10 cellular contexts compared by ENCODE assay signal in genomic region chr22:20247010-20247505, GRCh38. TPM values are rescaled to one million over a fixed set of nuclear protein-coding genes. Genes with fewer than 3 reads are reported as not detected.
A peak's percentile ranks its signal among the peaks of the same experiment; 100 is the strongest.
DNase-seq lines count a peak whose midpoint lies in the region; ATAC-seq lines count a peak whose summit lies in the region.
"Had no signal": no experiment of that assay in that cellular context is flagged by ENCODE, and none has a peak within 500 bp of the region (broad histone marks: within the 10 kb centered on the region; RNA-seq: fewer than 3 reads in every experiment).

No MANE protein-coding gene starts in this region.

- H3K36me3 ChIP-seq in Karpas-422 (ENCODE audit: insufficient read depth, low read length) = no peaks in the 10 kb centered on the region
- H3K36me3 ChIP-seq: upper lobe of left lung had no signal

- no peak overlapping the region for H3K27ac Mint-ChIP-seq in stimulated activated memory B cell treated with anti-CD40 and anti-IgM and Interleukin-4, amounts not matched to agents 10 μg/mL and 1 μg/mL and 100 μg/mL, for 72 hours

- no peaks in the 10 kb centered on the region for H3K36me3 Mint-ChIP-seq in stimulated activated memory B cell treated with anti-CD40 and anti-IgM and Interleukin-4, amounts not matched to agents 10 μg/mL and 1 μg/mL and 100 μg/mL, for 72 hours

- no peaks in the 10 kb centered on the region for H3K9me3 Mint-ChIP-seq in stimulated activated memory B cell treated with anti-CD40 and anti-IgM and Interleukin-4, amounts not matched to agents 10 μg/mL and 1 μg/mL and 100 μg/mL, for 72 hours
- H3K9me3 Mint-ChIP-seq: activated T-cell treated with anti-CD3 and anti-CD28 coated beads, Interleukin-2, amount 50 U/mL, for 4 hours had no signal

- H3K9me3 ChIP-seq in Karpas-422 (ENCODE audit: low read length) = no peaks in the 10 kb centered on the region
- H3K9me3 ChIP-seq: upper lobe of left lung had no signal

- no peaks in the 10 kb centered on the region for H4K20me1 ChIP-seq in Karpas-422 (ENCODE audit: insufficient read depth, low read depth, low read length)

- H3K79me2 ChIP-seq in Karpas-422 (ENCODE audit: low read length) = no peaks in the 10 kb centered on the region

- peaks cover 33% of the 10 kb centered on the region for H3K4me1 Mint-ChIP-seq in stimulated activated memory B cell treated with anti-CD40 and anti-IgM and Interleukin-4, amounts not matched to agents 10 μg/mL and 1 μg/mL and 100 μg/mL, for 72 hours

- H3K4me1 ChIP-seq in Karpas-422 (ENCODE audit: low read length) = peaks cover 50% of the 10 kb centered on the region

- peak overlapping the region; percentile 65 for H3K9ac ChIP-seq in Karpas-422 (ENCODE audit: low read length)

- peak overlapping the region; percentile 60 for H3K4me2 ChIP-seq in Karpas-422 (ENCODE audit: low read depth, low read length, poor library complexity, severe bottlenecking)

- peak; percentile 64 for DNase-seq in NCI-H82 (lab: John Stamatoyannopoulos, UW)
- DNase-seq in NCI-H82 treated with DMSO at 0.1 percent for 48 hours (lab: John Stamatoyannopoulos, UW; ENCODE audit: unreplicated experiment) = no peak
- DNase-seq in Karpas-422 = peak; percentile 56
- DNase-seq in dedifferentiated amniotic fluid mesenchymal stem cell (ENCODE audit: extremely low spot score) = peak; percentile 19
- no peak for DNase-seq in NCI-H748 (lab: John Stamatoyannopoulos, UW; ENCODE audit: unreplicated experiment)
- no peak for DNase-seq in NCI-H2171 treated with DMSO at 0.1 percent for 48 hours (lab: John Stamatoyannopoulos, UW)
- DNase-seq in GM03348 (ENCODE audit: low spot score) = no peak
- DNase-seq: activated T-cell treated with anti-CD3 and anti-CD28 coated beads, Interleukin-2, amount 50 U/mL, for 4 hours had no signal

- peaks cover 45% of the 10 kb centered on the region for H3K27me3 Mint-ChIP-seq in stimulated activated memory B cell treated with anti-CD40 and anti-IgM and Interleukin-4, amounts not matched to agents 10 μg/mL and 1 μg/mL and 100 μg/mL, for 72 hours

- H3K27ac ChIP-seq in Karpas-422 (ENCODE audit: low read length) = no peak overlapping the region
- H3K27ac ChIP-seq: upper lobe of left lung had no signal

- H3K27me3 ChIP-seq in Karpas-422 (ENCODE audit: low read length) = no peaks in the 10 kb centered on the region; the same call in 1 of the 2 replicates
- H3K27me3 ChIP-seq: upper lobe of left lung had no signal

- H3K4me3 Mint-ChIP-seq in stimulated activated memory B cell treated with anti-CD40 and anti-IgM and Interleukin-4, amounts not matched to agents 10 μg/mL and 1 μg/mL and 100 μg/mL, for 72 hours = no peak overlapping the region
- H3K4me3 Mint-ChIP-seq: activated T-cell treated with anti-CD3 and anti-CD28 coated beads, Interleukin-2, amount 50 U/mL, for 4 hours had no signal

- no peak overlapping the region for H2AFZ ChIP-seq in Karpas-422 (ENCODE audit: low read length)

- H3K4me3 ChIP-seq in Karpas-422 (ENCODE audit: low read length) = peak overlapping the region; percentile 51; the same call in 1 of the 2 replicates
- H3K4me3 ChIP-seq: upper lobe of left lung had no signal

- peak; percentile 58 for ATAC-seq in stimulated activated memory B cell treated with anti-CD40 and anti-IgM and Interleukin-4, amounts not matched to agents 10 μg/mL and 1 μg/mL and 100 μg/mL, for 72 hours
- ATAC-seq: activated T-cell treated with anti-CD3 and anti-CD28 coated beads, Interleukin-2, amount 50 U/mL, for 4 hours had no signal

- no peaks in the 10 kb centered on the region for H3K9me2 ChIP-seq in Karpas-422 (replicated peaks; ENCODE audit: insufficient read depth, low read length)

RNA-seq across cellular contexts. Expression of gene RTN4R, which starts 21.1 kb away (rescaled TPM):
- 0.29 and 0.30 TPM in 2 replicates for total RNA-seq in Karpas-422 (2014; rRNA removed; shearing (Covaris generic); ENCODE audit: low replicate concordance)

Comparison
In these comparisons a context has a peak if more than half of its experiments do, and no peak if none do; other contexts are left out.
1. DNase-seq: peak in NCI-H82 (single experiment), Karpas-422 (single experiment) and dedifferentiated amniotic fluid mesenchymal stem cell (single experiment); none in NCI-H82 treated with DMSO at 0.1 percent for 48 hours (single experiment), NCI-H748 (single experiment), NCI-H2171 treated with DMSO at 0.1 percent for 48 hours (single experiment) and GM03348 (single experiment).